ENCODE assay signal across 1 cellular context in the genomic region with DNA sequence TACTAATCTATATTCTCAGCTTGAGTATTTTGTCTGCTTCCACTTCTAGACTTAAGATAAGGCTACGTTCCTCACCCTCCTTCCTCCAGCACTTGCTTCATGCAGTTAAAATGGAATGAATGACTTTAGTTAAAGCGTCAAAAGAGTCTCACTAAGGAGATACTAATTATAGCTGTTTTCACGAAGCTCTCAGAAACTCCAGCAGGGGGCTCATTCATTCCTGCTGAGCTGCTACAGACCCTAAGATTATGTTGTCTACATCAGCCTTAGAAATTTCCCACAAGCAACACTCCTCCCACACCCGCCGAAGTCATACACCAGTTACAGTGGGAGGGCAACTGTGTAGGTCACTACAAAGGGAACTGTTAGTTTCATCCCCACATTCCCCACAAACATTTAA.
TF ChIP-seq lines count a peak whose summit lies in the region.

No MANE protein-coding gene starts in this region.

TF ChIP-seq in HEK293, 187 proteins besides CTCF, POLR2A, EP300 and RAD21 (continued from another document):
- TF ChIP-seq, protein P1, sequence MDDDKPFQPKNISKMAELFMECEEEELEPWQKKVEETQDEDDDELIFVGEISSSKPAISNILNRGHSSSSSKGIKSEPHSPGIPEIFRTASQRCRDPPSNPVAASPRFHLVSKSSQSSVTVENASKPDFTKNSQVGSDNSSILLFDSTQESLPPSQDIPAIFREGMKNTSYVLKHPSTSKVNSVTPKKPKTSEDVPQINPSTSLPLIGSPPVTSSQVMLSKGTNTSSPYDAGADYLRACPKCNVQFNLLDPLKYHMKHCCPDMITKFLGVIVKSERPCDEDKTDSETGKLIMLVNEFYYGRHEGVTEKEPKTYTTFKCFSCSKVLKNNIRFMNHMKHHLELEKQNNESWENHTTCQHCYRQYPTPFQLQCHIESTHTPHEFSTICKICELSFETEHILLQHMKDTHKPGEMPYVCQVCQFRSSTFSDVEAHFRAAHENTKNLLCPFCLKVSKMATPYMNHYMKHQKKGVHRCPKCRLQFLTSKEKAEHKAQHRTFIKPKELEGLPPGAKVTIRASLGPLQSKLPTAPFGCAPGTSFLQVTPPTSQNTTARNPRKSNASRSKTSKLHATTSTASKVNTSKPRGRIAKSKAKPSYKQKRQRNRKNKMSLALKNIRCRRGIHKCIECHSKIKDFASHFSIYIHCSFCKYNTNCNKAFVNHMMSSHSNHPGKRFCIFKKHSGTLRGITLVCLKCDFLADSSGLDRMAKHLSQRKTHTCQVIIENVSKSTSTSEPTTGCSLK (tag by site-specific recombination; IDR thresholded peaks at IDR 0.05) = no peak
- TF ChIP-seq ZNF426 (tag by site-specific recombination; IDR thresholded peaks at IDR 0.05) = no peak
TF ChIP-seq in HEK293: peak in this region for 5.
